18 cellular contexts compared by ENCODE assay signal in the genomic region with DNA sequence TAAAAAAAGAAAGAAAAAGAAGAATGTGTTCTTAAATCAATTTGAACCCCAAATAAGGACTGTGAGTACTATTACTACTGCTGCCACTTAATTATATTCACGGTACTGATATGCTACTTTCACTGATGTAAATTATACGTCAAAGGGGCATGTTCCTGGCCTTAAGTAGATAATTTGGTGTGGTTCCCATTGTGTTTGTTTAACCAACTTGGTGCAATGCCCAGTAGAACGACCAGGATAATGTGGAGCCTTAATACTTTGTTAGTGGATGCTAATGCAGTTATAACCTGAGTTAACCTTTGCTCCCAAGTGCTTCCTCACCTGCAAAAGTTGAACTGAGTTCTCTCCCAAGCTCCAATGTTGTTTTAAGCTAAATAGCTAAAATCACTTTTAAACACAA.
DNase-seq lines count a peak whose midpoint lies in the region; ATAC-seq and TF ChIP-seq lines count a peak whose summit lies in the region.
"Had no signal": no experiment of that assay in that cellular context is flagged by ENCODE, and none has a peak within 500 bp of the region (broad histone marks: within the 10 kb centered on the region; RNA-seq: fewer than 3 reads in every experiment).

No MANE protein-coding gene starts in this region.

- no peaks in the 10 kb centered on the region for H3K36me3 ChIP-seq in left lung

- H3K4me1 ChIP-seq in left lung (no peaks in the 10 kb centered on the region), right cardiac atrium (ENCODE audit: control insufficient read depth, insufficient read depth, low read length) (no peaks in the 10 kb centered on the region)
- H3K4me1 ChIP-seq: A549 had no signal

- WGBS in right cardiac atrium: 57% methylated on average over 3 of the region's 3 CpGs

- H3K27me3 ChIP-seq in left lung (no peaks in the 10 kb centered on the region), right cardiac atrium (ENCODE audit: control insufficient read depth, insufficient read depth) (no peaks in the 10 kb centered on the region)

- TF ChIP-seq CTCF in left lung (IDR thresholded peaks at IDR 0.05): no peak

- peak; percentile 29 for DNase-seq in COR-L47 (lab: John Stamatoyannopoulos, UW)
- DNase-seq in NCI-H1105 (lab: John Stamatoyannopoulos, UW): peak; percentile 29
- DNase-seq in NCI-H774 (lab: John Stamatoyannopoulos, UW): peak; percentile 61
- DNase-seq in left lung: no peak
- DNase-seq in NCI-H226: no peak
- DNase-seq in T-helper 2 cell: no peak
- no peak for DNase-seq in right cardiac atrium
- no peak for DNase-seq in ecto neural progenitor cell (ENCODE audit: low spot score)
- DNase-seq: Caco-2, DND-41, GDM1, NCI-H187 treated with DMSO at 0.1 percent for 48 hours, NCI-H2227 treated with DMSO at 0.1 percent for 48 hours had no signal

- no peak overlapping the region for H3K4me3 ChIP-seq in left lung
- H3K4me3 ChIP-seq in right cardiac atrium (ENCODE audit: low read length): no peak overlapping the region
- H3K4me3 ChIP-seq: A549, GM23338, K562 had no signal

- no peak overlapping the region for H3K27ac ChIP-seq in left lung
- H3K27ac ChIP-seq in right cardiac atrium (ENCODE audit: low read length): no peak overlapping the region
- H3K27ac ChIP-seq: A549, C4-2B, HL-60 had no signal

- ATAC-seq in left lung (peak; percentile 25), right cardiac atrium (no peak)
- ATAC-seq: A549, GM23338, K562 had no signal

- H3K9me3 ChIP-seq in left lung: no peaks in the 10 kb centered on the region
- H3K9me3 ChIP-seq in right cardiac atrium (ENCODE audit: control insufficient read depth, low read length): no peaks in the 10 kb centered on the region
- H3K9me3 ChIP-seq: A549, Caco-2 had no signal

- intact Hi-C loops in left lung (cut with DNase I) (no loop called here), right cardiac atrium (cut with DNase I) (no loop called here)

Comparison
In these comparisons a context has a peak if more than half of its experiments do, and no peak if none do; other contexts are left out.
1. DNase-seq: peak in COR-L47 (single experiment), NCI-H1105 (single experiment) and NCI-H774 (single experiment); none in left lung (0 of 2), NCI-H226 (single experiment), T-helper 2 cell (0 of 5), right cardiac atrium (0 of 3) and ecto neural progenitor cell (single experiment).